13 cellular contexts compared by ENCODE assay signal in the genomic region with DNA sequence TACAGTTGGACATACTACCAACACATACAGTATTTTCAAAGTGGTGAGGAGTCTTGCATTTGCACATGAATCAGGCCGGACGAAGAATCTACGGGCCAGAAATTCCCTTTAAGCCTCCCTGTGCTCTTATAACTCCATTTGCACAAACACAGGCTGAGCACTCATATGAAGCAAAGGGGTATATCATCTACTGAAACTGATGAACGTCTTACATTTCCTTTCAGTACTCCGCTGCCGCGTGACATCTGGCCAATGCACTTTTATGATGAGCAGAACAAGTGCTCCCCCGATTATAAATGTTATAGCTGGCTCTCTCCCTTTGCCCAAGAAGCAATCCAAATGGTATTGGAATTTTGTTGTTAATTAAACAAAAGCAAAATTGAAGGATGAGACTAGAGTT.
DNase-seq lines count a peak whose midpoint lies in the region; ATAC-seq lines count a peak whose summit lies in the region.
"Had no signal": no experiment of that assay in that cellular context is flagged by ENCODE, and none has a peak within 500 bp of the region (broad histone marks: within the 10 kb centered on the region; RNA-seq: fewer than 3 reads in every experiment).

No MANE protein-coding gene starts in this region.

- H3K36me3 Mint-ChIP-seq in activated CD8-positive, alpha-beta T cell treated with anti-CD3 and anti-CD28 coated beads, Interleukin-2, amount 10 ng/mL, durations not matched to agents 7 days and 5 days (ENCODE audit: low read depth) = peaks cover 23% of the 10 kb centered on the region

- ATAC-seq in activated CD8-positive, alpha-beta T cell treated with anti-CD3 and anti-CD28 coated beads, Interleukin-2, amount 10 ng/mL, durations not matched to agents 7 days and 5 days = no peak
- ATAC-seq in stimulated activated naive CD8-positive, alpha-beta T cell treated with anti-CD3 and anti-CD28 coated beads, Interleukin-15, Interleukin-2, amounts not matched to agents 100 U/mL and 50 U/mL, for 24 hours = no peak
- ATAC-seq in HG03354 (IDR thresholded peaks at IDR 0.05; ENCODE audit: poor library complexity, severe bottlenecking, unreplicated experiment) (no peak), GM18861 (IDR thresholded peaks at IDR 0.05; ENCODE audit: unreplicated experiment) (no peak)
- ATAC-seq: esophagus mucosa, left cardiac atrium, Panc1 had no signal

- H3K4me3 Mint-ChIP-seq in activated CD8-positive, alpha-beta T cell treated with anti-CD3 and anti-CD28 coated beads, Interleukin-2, amount 10 ng/mL, durations not matched to agents 7 days and 5 days = peak overlapping the region; percentile 82

- H3K27me3 Mint-ChIP-seq in activated CD8-positive, alpha-beta T cell treated with anti-CD3 and anti-CD28 coated beads, Interleukin-2, amount 10 ng/mL, durations not matched to agents 7 days and 5 days (ENCODE audit: low read depth) = no peaks in the 10 kb centered on the region

- POLR2A ChIA-PET in activated CD8-positive, alpha-beta T cell treated with anti-CD3 and anti-CD28 coated beads, Interleukin-2, amount 10 ng/mL, durations not matched to agents 7 days and 5 days (lab: Charles Lee) = interaction anchor here (0.6 to 3.5 kb wide), 6 partner anchors 28 to 255 kb away, joined by 3 to 13 read pairs (median 3); no protein-coding TSS in a partner anchor

- H3K4me1 Mint-ChIP-seq in activated CD8-positive, alpha-beta T cell treated with anti-CD3 and anti-CD28 coated beads, Interleukin-2, amount 10 ng/mL, durations not matched to agents 7 days and 5 days (ENCODE audit: low read depth) = peaks cover 73% of the 10 kb centered on the region

- H3K27ac Mint-ChIP-seq in activated CD8-positive, alpha-beta T cell treated with anti-CD3 and anti-CD28 coated beads, Interleukin-2, amount 10 ng/mL, durations not matched to agents 7 days and 5 days = peak overlapping the region; percentile 86

- peak; percentile 41 for DNase-seq in NK-92 treated with Interleukin-12 subunit alpha and Interleukin-12 subunit beta, amount 100 ng/mL, for 24 hours (lab: John Stamatoyannopoulos, UW)
- no peak for DNase-seq in NK-92 (lab: John Stamatoyannopoulos, UW; ENCODE audit: unreplicated experiment)
- peak; percentile 59 for DNase-seq in activated CD8-positive, alpha-beta T cell treated with anti-CD3 and anti-CD28 coated beads, Interleukin-2, amount 10 ng/mL, durations not matched to agents 7 days and 5 days
- DNase-seq in iris pigment epithelial cell (ENCODE audit: low read depth) = peak; percentile 36
- DNase-seq in stimulated activated naive CD8-positive, alpha-beta T cell treated with anti-CD3 and anti-CD28 coated beads, Interleukin-15, Interleukin-2, amounts not matched to agents 100 U/mL and 50 U/mL, for 24 hours = peak; percentile 47
- no peak for DNase-seq in NCI-H1105 treated with DMSO at 0.1 percent for 48 hours (lab: John Stamatoyannopoulos, UW)
- DNase-seq: DMS79, left cardiac atrium, NCI-H1092 treated with DMSO at 0.1 percent for 48 hours had no signal

- CTCF ChIA-PET in activated CD8-positive, alpha-beta T cell treated with anti-CD3 and anti-CD28 coated beads, Interleukin-2, amount 10 ng/mL, durations not matched to agents 7 days and 5 days (lab: Charles Lee) = interaction anchor here (0.8 to 6.9 kb wide), 9 partner anchors 9 to 344 kb away, joined by 3 to 54 read pairs (median 4); no protein-coding TSS in a partner anchor

- H3K9me3 Mint-ChIP-seq in activated CD8-positive, alpha-beta T cell treated with anti-CD3 and anti-CD28 coated beads, Interleukin-2, amount 10 ng/mL, durations not matched to agents 7 days and 5 days (ENCODE audit: insufficient read depth) = no peaks in the 10 kb centered on the region

Comparison
In these comparisons a context has a peak if more than half of its experiments do, and no peak if none do; other contexts are left out.
1. DNase-seq: peak in NK-92 treated with Interleukin-12 subunit alpha and Interleukin-12 subunit beta, amount 100 ng/mL, for 24 hours (single experiment), activated CD8-positive, alpha-beta T cell treated with anti-CD3 and anti-CD28 coated beads, Interleukin-2, amount 10 ng/mL, durations not matched to agents 7 days and 5 days (single experiment), iris pigment epithelial cell (single experiment) and stimulated activated naive CD8-positive, alpha-beta T cell treated with anti-CD3 and anti-CD28 coated beads, Interleukin-15, Interleukin-2, amounts not matched to agents 100 U/mL and 50 U/mL, for 24 hours (single experiment); none in NK-92 (single experiment) and NCI-H1105 treated with DMSO at 0.1 percent for 48 hours (single experiment).